23 cellular contexts compared by ENCODE assay signal in the genomic region with DNA sequence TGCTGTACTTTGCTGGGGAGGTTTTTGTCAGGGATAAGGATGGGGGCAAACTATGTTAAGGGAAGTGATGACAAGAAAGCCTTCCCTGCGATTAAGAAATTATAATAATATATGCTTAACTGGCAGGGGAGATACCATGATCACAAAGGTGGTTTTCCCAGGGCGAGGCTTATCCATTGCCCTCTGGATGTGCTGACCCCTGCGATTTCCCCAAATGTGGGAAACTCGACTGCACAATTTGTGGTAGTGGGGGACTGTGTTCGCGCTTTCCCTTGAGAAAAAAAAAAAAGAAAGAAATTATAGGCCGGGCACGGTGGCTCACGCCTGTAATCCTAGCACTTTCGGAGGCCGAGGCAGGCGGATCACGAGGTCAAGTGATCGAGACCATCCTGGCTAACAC. TPM values are rescaled to one million over a fixed set of nuclear protein-coding genes. Genes with fewer than 3 reads are reported as not detected.
A peak's percentile ranks its signal among the peaks of the same experiment; 100 is the strongest.
DNase-seq lines count a peak whose midpoint lies in the region; ATAC-seq and TF ChIP-seq lines count a peak whose summit lies in the region.
"Had no signal": no experiment of that assay in that cellular context is flagged by ENCODE, and none has a peak within 500 bp of the region (broad histone marks: within the 10 kb centered on the region; RNA-seq: fewer than 3 reads in every experiment).

No MANE protein-coding gene starts in this region.

- no peak for TF ChIP-seq CTCF in LNCaP clone FGC (IDR thresholded peaks at IDR 0.05; ENCODE audit: control insufficient read depth, extremely low read depth, insufficient read depth)
- no peak for TF ChIP-seq CTCF in epithelial cell of esophagus (IDR thresholded peaks at IDR 0.05; ENCODE audit: insufficient read depth, low read depth, low read length, missing control alignments)
- TF ChIP-seq CTCF in smooth muscle cell (IDR thresholded peaks at IDR 0.05; ENCODE audit: borderline replicate concordance, insufficient read depth, poor library complexity, severe bottlenecking): no peak

- H3K4me3 ChIP-seq in LNCaP clone FGC (ENCODE audit: low read depth, low read length) (no peak overlapping the region), epithelial cell of esophagus (ENCODE audit: low read length) (no peak overlapping the region), smooth muscle cell (no peak overlapping the region)
- H3K4me3 ChIP-seq: BLaER1 treated with 17β-estradiol and CSF1 and Interleukin-3, amounts not matched to agents 10 nM and 100 nM; GM12878 had no signal

- ATAC-seq in HG03159 (IDR thresholded peaks at IDR 0.05; ENCODE audit: unreplicated experiment) (no peak), HG03520 (IDR thresholded peaks at IDR 0.05; ENCODE audit: unreplicated experiment) (no peak)
- ATAC-seq: GM12878, PC-3 had no signal

- H4K20me1 ChIP-seq in smooth muscle cell (ENCODE audit: low read depth): no peaks in the 10 kb centered on the region
- H4K20me1 ChIP-seq: BLaER1 treated with 17β-estradiol and CSF1 and Interleukin-3, amounts not matched to agents 10 nM and 100 nM had no signal

- H3K4me1 ChIP-seq in smooth muscle cell (ENCODE audit: low read depth): peaks cover 2% of the 10 kb centered on the region

- WGBS in smooth muscle cell (ENCODE audit: low lambda C conversion rate): 95% methylated on average over 14 of the region's 14 CpGs

- H3K79me2 ChIP-seq in smooth muscle cell (ENCODE audit: low read depth): no peaks in the 10 kb centered on the region

- H3K9me3 ChIP-seq in smooth muscle cell (replicated peaks; ENCODE audit: low read depth): no peaks in the 10 kb centered on the region
- H3K9me3 ChIP-seq: SK-N-SH had no signal

- H3K27ac ChIP-seq in smooth muscle cell (ENCODE audit: low read depth): no peak overlapping the region
- H3K27ac ChIP-seq: BLaER1 treated with 17β-estradiol and CSF1 and Interleukin-3, amounts not matched to agents 10 nM and 100 nM; HL-60 had no signal

- H3F3A ChIP-seq in smooth muscle cell (ENCODE audit: low read depth): no peaks in the 10 kb centered on the region

- no peak overlapping the region for H2AFZ ChIP-seq in smooth muscle cell (ENCODE audit: low read depth)

- H3K4me2 ChIP-seq in smooth muscle cell: no peak overlapping the region
- H3K4me2 ChIP-seq: BLaER1 treated with 17β-estradiol and CSF1 and Interleukin-3, amounts not matched to agents 10 nM and 100 nM; SK-N-SH had no signal

- H3K27me3 ChIP-seq in smooth muscle cell (ENCODE audit: low read depth): no peaks in the 10 kb centered on the region
- H3K27me3 ChIP-seq: BLaER1 treated with 17β-estradiol and CSF1 and Interleukin-3, amounts not matched to agents 10 nM and 100 nM had no signal

- no peak overlapping the region for H3K9ac ChIP-seq in smooth muscle cell (ENCODE audit: low read depth)
- H3K9ac ChIP-seq: BLaER1 treated with 17β-estradiol and CSF1 and Interleukin-3, amounts not matched to agents 10 nM and 100 nM; SK-N-SH had no signal

- no peaks in the 10 kb centered on the region for H3K36me3 ChIP-seq in smooth muscle cell (ENCODE audit: low read depth)

- DNase-seq in activated gamma-delta T cell treated with Interleukin-2 at 50 U/mL for 16 hours: peak; percentile 17
- no peak for DNase-seq in activated gamma-delta T cell (lab: John Stamatoyannopoulos, UW)
- DNase-seq in LNCaP clone FGC (ENCODE audit: low read depth): peak; percentile 47
- peak; percentile 47 for DNase-seq in epithelial cell of esophagus (ENCODE audit: low read depth)
- no peak for DNase-seq in smooth muscle cell (lab: John Stamatoyannopoulos, UW; ENCODE audit: unreplicated experiment)
- DNase-seq: AML-193; HCEC 1CT; Karpas-422; MV-4-11; NCI-H1105; NCI-H1436 treated with DMSO at 0.1 percent for 48 hours; NCI-H187 treated with DMSO at 0.1 percent for 48 hours; NCI-H446; NCI-H524 treated with DMSO at 0.1 percent for 48 hours; NCI-H774; NK-92 treated with Interleukin-12 subunit alpha and Interleukin-12 subunit beta, amount 100 ng/mL, for 24 hours; PC-3; SK-N-SH had no signal

RNA-seq across cellular contexts. Expression of gene SLC25A43, which starts 24.5 kb away (rescaled TPM):
- total RNA-seq in smooth muscle cell: 8.8 and 15.4 TPM in 2 replicates
- 11.9 and 15.6 TPM in 2 replicates for polyA plus RNA-seq in smooth muscle cell

RNA-seq across cellular contexts. Expression of gene SLC25A5, which starts 44.6 kb away (rescaled TPM):
- 126 and 155 TPM in 2 replicates for total RNA-seq in smooth muscle cell
- polyA plus RNA-seq in smooth muscle cell: 112 and 116 TPM in 2 replicates

Comparison
In these comparisons a context has a peak if more than half of its experiments do, and no peak if none do; other contexts are left out.
1. DNase-seq: peak in activated gamma-delta T cell treated with Interleukin-2 at 50 U/mL for 16 hours (single experiment), LNCaP clone FGC (single experiment) and epithelial cell of esophagus (single experiment); none in activated gamma-delta T cell (single experiment) and smooth muscle cell (single experiment).